ENCODE assay signal across 13 cellular contexts in the genomic region with DNA sequence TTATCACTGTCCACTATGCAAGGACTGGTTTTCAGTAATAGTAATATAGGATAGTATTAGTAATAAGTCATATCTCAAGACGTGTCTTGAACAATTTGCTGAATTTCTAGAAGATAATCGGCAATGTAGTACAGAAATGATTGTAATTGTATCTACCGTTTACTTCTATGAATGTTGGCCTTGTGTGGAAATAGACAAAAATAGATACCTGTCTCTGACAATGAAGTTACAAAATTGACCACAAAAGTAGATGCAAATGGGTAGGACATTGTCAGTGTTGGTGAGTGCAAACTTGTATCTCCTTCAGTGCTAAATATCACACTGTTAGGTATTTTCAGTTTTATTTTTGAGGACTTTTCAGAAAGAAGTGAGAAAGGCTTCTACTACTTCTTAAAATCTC. TPM values are rescaled to one million over a fixed set of nuclear protein-coding genes. Genes with fewer than 3 reads are reported as not detected.
DNase-seq lines count a peak whose midpoint lies in the region; ATAC-seq and TF ChIP-seq lines count a peak whose summit lies in the region.
"Had no signal": no experiment of that assay in that cellular context is flagged by ENCODE, and none has a peak within 500 bp of the region (broad histone marks: within the 10 kb centered on the region; RNA-seq: fewer than 3 reads in every experiment).

No MANE protein-coding gene starts in this region.

- peak; percentile 37 for DNase-seq in GM20000 (ENCODE audit: low spot score)
- no peak for DNase-seq in ureter (ENCODE audit: low spot score)
- DNase-seq in activated effector memory CD4-positive, alpha-beta T cell treated with anti-CD3 and anti-CD28 coated beads, Interleukin-2, amount 50 U/mL, for 16 hours, result no peak
- no peak for DNase-seq in AG08395 (ENCODE audit: low spot score)
- DNase-seq in NOMO-1 (lab: John Stamatoyannopoulos, UW; ENCODE audit: unreplicated experiment in 2 of 2), result no peak
- DNase-seq: activated CD4-positive, alpha-beta T cell treated with anti-CD3 and anti-CD28 coated beads, Interleukin-2, amount 50 U/mL, for 4 hours; NCI-H2081; T-cell; thyroid gland had no signal

- no peak for TF ChIP-seq CTCF in GM20000 (IDR thresholded peaks at IDR 0.05; ENCODE audit: extremely low read depth, missing control alignments)

- ATAC-seq in GM18508 (IDR thresholded peaks at IDR 0.05; ENCODE audit: insufficient read depth, unreplicated experiment) (peak; percentile 85), HG02884 (IDR thresholded peaks at IDR 0.05; ENCODE audit: unreplicated experiment) (peak; percentile 92), HG03460 (IDR thresholded peaks at IDR 0.05; ENCODE audit: unreplicated experiment) (peak; percentile 86)
- ATAC-seq: activated naive CD4-positive, alpha-beta T cell treated with anti-CD3 and anti-CD28 coated beads, Interleukin-2, amount 50 U/mL, for 72 hours; T-cell had no signal

RNA-seq across cellular contexts. Expression of a gene that starts 43.1 kb away (rescaled TPM):
- 21.0 TPM for total RNA-seq in ureter
